ENCODE assay signal across 21 cellular contexts in genomic region chr6:26545617-26546016, GRCh38. TPM values are rescaled to one million over a fixed set of nuclear protein-coding genes. Genes with fewer than 3 reads are reported as not detected.
"Had no signal": no experiment of that assay in that cellular context is flagged by ENCODE, and none has a peak within 500 bp of the region (broad histone marks: within the 10 kb centered on the region; RNA-seq: fewer than 3 reads in every experiment).

No MANE protein-coding gene starts in this region.

- ATAC-seq: heart left ventricle; left colon; natural killer cell treated with Interleukin-12 subunit alpha and Interleukin-12 subunit beta and Interleukin-15 and Interleukin-18, amount 100 ng/mL, for 72 hours; right cardiac atrium; stimulated activated effector memory CD8-positive, alpha-beta T cell treated with anti-CD3 and anti-CD28 coated beads, Interleukin-12 subunit alpha, Interleukin-12 subunit beta, amount 100 ng/mL, for 72 hours had no signal

- H3K27ac Mint-ChIP-seq: activated naive CD4-positive, alpha-beta T cell treated with anti-CD3 and anti-CD28 coated beads, Interleukin-2, amount 10 ng/mL, durations not matched to agents 7 days and 5 days; natural killer cell treated with Interleukin-12 subunit alpha and Interleukin-12 subunit beta and Interleukin-15 and Interleukin-18, amount 100 ng/mL, for 72 hours; progenitor cell of endocrine pancreas; type B pancreatic cell had no signal

- H3K36me3 ChIP-seq: colonic mucosa had no signal

- H3K4me1 ChIP-seq: colonic mucosa had no signal

- H3K9me3 ChIP-seq: colonic mucosa, heart left ventricle had no signal

- H3K9me3 Mint-ChIP-seq: activated naive CD4-positive, alpha-beta T cell treated with anti-CD3 and anti-CD28 coated beads, Interleukin-2, amount 10 ng/mL, durations not matched to agents 7 days and 5 days; natural killer cell treated with Interleukin-12 subunit alpha and Interleukin-12 subunit beta and Interleukin-15 and Interleukin-18, amount 100 ng/mL, for 72 hours; stimulated activated effector memory CD8-positive, alpha-beta T cell treated with anti-CD3 and anti-CD28 coated beads, Interleukin-12 subunit alpha, Interleukin-12 subunit beta, amount 100 ng/mL, for 72 hours; type B pancreatic cell had no signal

- H3K27me3 ChIP-seq: colonic mucosa, heart left ventricle had no signal

- H3K4me3 ChIP-seq: colonic mucosa, heart left ventricle had no signal

- H3K27ac ChIP-seq: colonic mucosa had no signal

- H3K27me3 Mint-ChIP-seq: activated naive CD4-positive, alpha-beta T cell treated with anti-CD3 and anti-CD28 coated beads, Interleukin-2, amount 10 ng/mL, durations not matched to agents 7 days and 5 days; natural killer cell treated with Interleukin-12 subunit alpha and Interleukin-12 subunit beta and Interleukin-15 and Interleukin-18, amount 100 ng/mL, for 72 hours; type B pancreatic cell had no signal

- H3K4me3 Mint-ChIP-seq: activated naive CD4-positive, alpha-beta T cell treated with anti-CD3 and anti-CD28 coated beads, Interleukin-2, amount 10 ng/mL, durations not matched to agents 7 days and 5 days; natural killer cell treated with Interleukin-12 subunit alpha and Interleukin-12 subunit beta and Interleukin-15 and Interleukin-18, amount 100 ng/mL, for 72 hours; stimulated activated effector memory CD8-positive, alpha-beta T cell treated with anti-CD3 and anti-CD28 coated beads, Interleukin-12 subunit alpha, Interleukin-12 subunit beta, amount 100 ng/mL, for 72 hours; type B pancreatic cell had no signal

- DNase-seq: activated CD4-positive, alpha-beta T cell treated with anti-CD3 and anti-CD28 coated beads for 1 hour; activated CD4-positive, alpha-beta T cell treated with anti-CD3 and anti-CD28 coated beads, Interleukin-2, amount 50 U/mL, for 48 hours; activated CD8-positive, alpha-beta memory T cell treated with anti-CD3 and anti-CD28 coated beads, Interleukin-2, amount 50 U/mL, for 4 hours; activated naive CD4-positive, alpha-beta T cell treated with anti-CD3 and anti-CD28 coated beads, Interleukin-2, amount 10 ng/mL, durations not matched to agents 7 days and 5 days; caudate nucleus; colonic mucosa; effector CD4-positive, alpha-beta T cell; heart left ventricle; left colon; mammary epithelial cell; nucleus accumbens; right cardiac atrium; small intestine had no signal

RNA-seq across cellular contexts. Expression of gene BTN1A1, which starts 45.5 kb away (rescaled TPM):
- total RNA-seq: colonic mucosa; endothelial cell of umbilical vein; frontal cortex; heart left ventricle; left colon; mammary epithelial cell; mucosa of gallbladder; natural killer cell treated with Interleukin-12 subunit alpha and Interleukin-12 subunit beta and Interleukin-15 and Interleukin-18, amount 100 ng/mL, for 72 hours; right cardiac atrium; T-helper 2 cell treated with Interferon-gamma antibody and Interleukin-4, amounts not matched to agents 100 ng/mL and 5 ng/mL, for 36 hours had no signal
- polyA plus RNA-seq: endothelial cell of umbilical vein, heart left ventricle, mammary epithelial cell, right cardiac atrium had no signal
